Comparison of ENCODE assay signal across 21 cellular contexts in the genomic region with DNA sequence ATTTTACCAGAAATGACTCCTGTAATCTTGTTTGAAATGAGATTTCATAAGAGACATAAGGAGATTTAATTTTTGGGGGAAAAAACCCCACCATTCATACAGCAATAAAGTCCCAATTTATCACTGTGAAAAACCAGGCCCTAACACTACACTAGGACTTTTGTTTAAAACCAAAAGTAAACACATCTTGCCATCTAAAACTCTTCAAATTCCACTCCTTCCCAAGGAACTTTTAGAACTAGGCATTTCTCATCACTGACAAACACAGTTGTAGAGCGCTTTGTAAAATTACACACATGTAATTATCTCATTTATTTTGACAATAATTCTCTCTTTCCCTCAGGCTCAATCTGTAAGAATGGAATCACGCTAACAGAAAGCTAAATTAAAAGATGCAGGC.
"Had no signal": no experiment of that assay in that cellular context is flagged by ENCODE, and none has a peak within 500 bp of the region (broad histone marks: within the 10 kb centered on the region; RNA-seq: fewer than 3 reads in every experiment).

No MANE protein-coding gene starts in this region.

- H3K27me3 Mint-ChIP-seq: IgD-negative memory B cell had no signal

- H3K27ac Mint-ChIP-seq: IgD-negative memory B cell had no signal

- FAIRE-seq: HepG2, K562 had no signal

- H3K4me3 Mint-ChIP-seq: IgD-negative memory B cell had no signal

- ATAC-seq: HepG2, K562, Panc1, PC-3 had no signal

- H3K9me3 ChIP-seq: SK-N-SH had no signal

- H3K27ac ChIP-seq: KMS-11, RWPE1 had no signal

- H3K4me3 ChIP-seq: K562 had no signal

- DNase-seq: NCI-H1092, NCI-H1105 treated with DMSO at 0.1 percent for 48 hours, NCI-H1417 treated with DMSO at 0.1 percent for 48 hours, NCI-H146, NCI-H1694 treated with DMSO at 0.1 percent for 48 hours, NCI-H1930, NCI-H2081, NCI-H2107, NCI-H2227 treated with DMSO at 0.1 percent for 48 hours, NCI-H524, NCI-H774, PC-3, SHP77, SK-N-SH, SW 1271 had no signal

- H3K9me3 Mint-ChIP-seq: IgD-negative memory B cell had no signal

- H3K4me2 ChIP-seq: KMS-11, SK-N-SH had no signal
